22 cellular contexts compared by ENCODE assay signal in the genomic region with DNA sequence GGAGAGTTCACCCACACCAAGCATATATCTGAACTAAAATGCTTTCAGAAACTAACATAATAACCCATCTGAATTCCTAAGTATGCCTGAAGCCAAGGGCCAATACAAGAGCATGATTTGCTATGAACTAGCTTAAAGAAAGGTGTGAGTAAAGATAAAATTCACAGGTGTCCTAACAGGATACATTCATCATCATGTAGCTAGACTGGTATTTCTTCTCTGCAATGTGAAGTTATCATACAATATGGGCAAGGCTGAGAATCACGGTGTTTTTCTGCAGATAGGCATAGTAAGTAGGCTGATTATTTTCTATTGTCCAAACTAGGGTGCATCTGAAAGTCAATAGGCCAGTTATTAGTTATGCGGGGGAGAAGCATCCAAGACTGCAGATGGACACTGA.
A peak's percentile ranks its signal among the peaks of the same experiment; 100 is the strongest.
DNase-seq lines count a peak whose midpoint lies in the region; ATAC-seq, FAIRE-seq and TF ChIP-seq lines count a peak whose summit lies in the region.
"Had no signal": no experiment of that assay in that cellular context is flagged by ENCODE, and none has a peak within 500 bp of the region (broad histone marks: within the 10 kb centered on the region; RNA-seq: fewer than 3 reads in every experiment).

No MANE protein-coding gene starts in this region.

- intact Hi-C loops in activated naive CD4-positive, alpha-beta T cell treated with anti-CD3 and anti-CD28 coated beads for 36 hours (cut with micrococcal nuclease) = no loop called here

- peaks cover 97% of the 10 kb centered on the region for H3K4me1 Mint-ChIP-seq in activated naive CD4-positive, alpha-beta T cell treated with anti-CD3 and anti-CD28 coated beads for 36 hours (ENCODE audit: low read depth)
- peaks cover 66 to 95% of the 10 kb centered on the region in 2 donors for H3K4me1 Mint-ChIP-seq in stimulated activated naive B cell treated with anti-CD40 and anti-IgM and Interleukin-4, amounts not matched to agents 10 μg/mL and 1 μg/mL and 100 μg/mL, for 72 hours
- H3K4me1 Mint-ChIP-seq in neural progenitor cell = peaks cover 24% of the 10 kb centered on the region
- peaks cover 34 to 80% of the 10 kb centered on the region in 2 donors for H3K4me1 Mint-ChIP-seq in immature natural killer cell

- peaks cover 91% of the 10 kb centered on the region for H3K4me1 ChIP-seq in OCI-LY3 (ENCODE audit: low read length)
- H3K4me1 ChIP-seq in neural progenitor cell = peaks cover 29% of the 10 kb centered on the region

- peaks cover 32% of the 10 kb centered on the region for H3F3A ChIP-seq in neural progenitor cell (ENCODE audit: low read depth)

- no peaks in the 10 kb centered on the region for H3K27me3 ChIP-seq in OCI-LY3 (ENCODE audit: low read depth, low read length)
- H3K27me3 ChIP-seq in bronchial epithelial cell (ENCODE audit: control insufficient read depth, insufficient read depth, low read length) = no peaks in the 10 kb centered on the region
- no peaks in the 10 kb centered on the region for H3K27me3 ChIP-seq in neural progenitor cell
- H3K27me3 ChIP-seq: right lobe of liver had no signal

- H3K4me3 Mint-ChIP-seq in activated naive CD4-positive, alpha-beta T cell treated with anti-CD3 and anti-CD28 coated beads for 36 hours = no peak overlapping the region
- peak overlapping the region; percentile 41 to 62 for H3K4me3 Mint-ChIP-seq in stimulated activated naive B cell treated with anti-CD40 and anti-IgM and Interleukin-4, amounts not matched to agents 10 μg/mL and 1 μg/mL and 100 μg/mL, for 72 hours
- H3K4me3 Mint-ChIP-seq in neural progenitor cell (no peak overlapping the region), immature natural killer cell (no peak overlapping the region)
- H3K4me3 Mint-ChIP-seq: CD14-positive monocyte; naive thymus-derived CD8-positive, alpha-beta T cell had no signal

- H3K4me3 ChIP-seq in OCI-LY3 (ENCODE audit: low read length) (peak overlapping the region; percentile 10), bronchial epithelial cell (ENCODE audit: low read depth, low read length) (no peak overlapping the region), neural progenitor cell (no peak overlapping the region)
- H3K4me3 ChIP-seq: right lobe of liver had no signal

- H3K79me2 ChIP-seq in OCI-LY3 (ENCODE audit: low read length) = peaks cover 72% of the 10 kb centered on the region
- H3K79me2 ChIP-seq in neural progenitor cell (ENCODE audit: low read depth) = peaks cover 100% of the 10 kb centered on the region

- ATAC-seq in activated naive CD4-positive, alpha-beta T cell treated with anti-CD3 and anti-CD28 coated beads, Interleukin-2, amount 50 U/mL, for 72 hours = no peak
- no peak for ATAC-seq in stimulated activated naive B cell treated with anti-CD40 and anti-IgM and Interleukin-4, amounts not matched to agents 10 μg/mL and 1 μg/mL and 100 μg/mL, for 72 hours (replicated peaks)
- ATAC-seq in GM18498 (IDR thresholded peaks at IDR 0.05; ENCODE audit: unreplicated experiment) = no peak
- ATAC-seq: left colon; naive thymus-derived CD8-positive, alpha-beta T cell had no signal

- DNase-seq in activated naive CD4-positive, alpha-beta T cell treated with anti-CD3 and anti-CD28 coated beads for 36 hours = no peak
- no peak for DNase-seq in activated naive CD4-positive, alpha-beta T cell treated with anti-CD3 and anti-CD28 coated beads, Interleukin-2, amount 50 U/mL, for 72 hours (ENCODE audit: low spot score in 2 of 2)
- DNase-seq in bronchial epithelial cell (ENCODE audit: low read depth) (peak; percentile 35), neural progenitor cell (ENCODE audit: low spot score) (no peak), immature natural killer cell (no peak)
- DNase-seq in stimulated activated naive B cell treated with anti-CD40 and anti-IgM and Interleukin-4, amounts not matched to agents 10 μg/mL and 1 μg/mL and 100 μg/mL, for 72 hours = no peak
- DNase-seq: amniotic stem cell; caudate nucleus; DMS53; effector CD8-positive, alpha-beta T cell; glutamatergic neuron; left colon; mesendoderm; naive thymus-derived CD8-positive, alpha-beta T cell; NCI-H1436; NCI-H2171 treated with DMSO at 0.1 percent for 48 hours; NCI-H526 treated with DMSO at 0.1 percent for 48 hours; right lobe of liver; stimulated activated CD4-positive, alpha-beta T cell treated with anti-CD3 and anti-CD28 coated beads, Interleukin-15, amount 100 ng/mL, for 24 hours had no signal

- peaks cover 22% of the 10 kb centered on the region for H3K36me3 ChIP-seq in OCI-LY3 (replicated peaks; ENCODE audit: low read depth, low read length)
- H3K36me3 ChIP-seq in bronchial epithelial cell (ENCODE audit: control insufficient read depth, insufficient read depth, low read length) = peaks cover 11% of the 10 kb centered on the region
- H3K36me3 ChIP-seq in neural progenitor cell = no peaks in the 10 kb centered on the region
- H3K36me3 ChIP-seq: right lobe of liver had no signal

- H3K9me3 ChIP-seq in OCI-LY3 (ENCODE audit: insufficient read depth, low read length) (no peaks in the 10 kb centered on the region), neural progenitor cell (ENCODE audit: low read depth) (no peaks in the 10 kb centered on the region)
- H3K9me3 ChIP-seq: right lobe of liver had no signal

- CTCF ChIA-PET in activated naive CD4-positive, alpha-beta T cell treated with anti-CD3 and anti-CD28 coated beads for 36 hours (lab: Charles Lee) = no interaction called here

- 0 out of 2 replicates have a peak overlapping the region, but pooled peaks have one; percentile 4 for H3K27ac ChIP-seq in OCI-LY3 (ENCODE audit: low read length)
- no peak overlapping the region for H3K27ac ChIP-seq in neural progenitor cell
- H3K27ac ChIP-seq: right lobe of liver had no signal

- H3K4me2 ChIP-seq in OCI-LY3 (ENCODE audit: low read length) (peak overlapping the region; percentile 63), neural progenitor cell (no peak overlapping the region)

- no peaks in the 10 kb centered on the region for H3K27me3 Mint-ChIP-seq in activated naive CD4-positive, alpha-beta T cell treated with anti-CD3 and anti-CD28 coated beads for 36 hours (ENCODE audit: low read depth)
- H3K27me3 Mint-ChIP-seq in stimulated activated naive B cell treated with anti-CD40 and anti-IgM and Interleukin-4, amounts not matched to agents 10 μg/mL and 1 μg/mL and 100 μg/mL, for 72 hours = no peaks in the 10 kb centered on the region
- peaks cover 2% of the 10 kb centered on the region for H3K27me3 Mint-ChIP-seq in neural progenitor cell (ENCODE audit: insufficient read depth, low read depth)
- H3K27me3 Mint-ChIP-seq in immature natural killer cell (ENCODE audit: low read depth in 3 of 3) = peaks cover 0 to 1% (median 1%) of the 10 kb centered on the region in 3 donors
- H3K27me3 Mint-ChIP-seq: naive thymus-derived CD8-positive, alpha-beta T cell had no signal

- TF ChIP-seq CTCF in OCI-LY3 (IDR thresholded peaks at IDR 0.05; ENCODE audit: low read depth, low read length) (no peak), bronchial epithelial cell (IDR thresholded peaks at IDR 0.05; ENCODE audit: insufficient read depth, low read length, severe bottlenecking) (no peak), neural progenitor cell (IDR thresholded peaks at IDR 0.05) (no peak)

- H3K36me3 Mint-ChIP-seq in activated naive CD4-positive, alpha-beta T cell treated with anti-CD3 and anti-CD28 coated beads for 36 hours (ENCODE audit: low read depth) = peaks cover 23% of the 10 kb centered on the region
- H3K36me3 Mint-ChIP-seq in activated naive CD4-positive, alpha-beta T cell treated with anti-CD3 and anti-CD28 coated beads, Interleukin-2, amount 50 U/mL, for 72 hours = peaks cover 16 to 50% of the 10 kb centered on the region in 2 donors
- peaks cover 29 to 57% of the 10 kb centered on the region in 2 donors for H3K36me3 Mint-ChIP-seq in stimulated activated naive B cell treated with anti-CD40 and anti-IgM and Interleukin-4, amounts not matched to agents 10 μg/mL and 1 μg/mL and 100 μg/mL, for 72 hours
- H3K36me3 Mint-ChIP-seq in neural progenitor cell (peaks cover 39% of the 10 kb centered on the region), immature natural killer cell (peaks cover 3 to 34% (median 11%) of the 10 kb centered on the region in 3 donors)

- peaks cover 77% of the 10 kb centered on the region for H4K20me1 ChIP-seq in OCI-LY3 (ENCODE audit: insufficient read depth, low read length)
- H4K20me1 ChIP-seq in neural progenitor cell (ENCODE audit: low read depth) = peaks cover 97% of the 10 kb centered on the region

- no peaks in the 10 kb centered on the region for H3K9me3 Mint-ChIP-seq in activated naive CD4-positive, alpha-beta T cell treated with anti-CD3 and anti-CD28 coated beads for 36 hours
- no peaks in the 10 kb centered on the region for H3K9me3 Mint-ChIP-seq in activated naive CD4-positive, alpha-beta T cell treated with anti-CD3 and anti-CD28 coated beads, Interleukin-2, amount 50 U/mL, for 72 hours
- H3K9me3 Mint-ChIP-seq in stimulated activated naive B cell treated with anti-CD40 and anti-IgM and Interleukin-4, amounts not matched to agents 10 μg/mL and 1 μg/mL and 100 μg/mL, for 72 hours = peaks cover 0 to 2% of the 10 kb centered on the region in 2 donors
- no peaks in the 10 kb centered on the region for H3K9me3 Mint-ChIP-seq in neural progenitor cell
- H3K9me3 Mint-ChIP-seq in immature natural killer cell = peaks cover 0 to 2% (median 0%) of the 10 kb centered on the region in 6 donors
- H3K9me3 Mint-ChIP-seq: CD14-positive monocyte; naive thymus-derived CD8-positive, alpha-beta T cell had no signal

- H3K27ac Mint-ChIP-seq in activated naive CD4-positive, alpha-beta T cell treated with anti-CD3 and anti-CD28 coated beads for 36 hours = peak overlapping the region; percentile 56
- H3K27ac Mint-ChIP-seq in activated naive CD4-positive, alpha-beta T cell treated with anti-CD3 and anti-CD28 coated beads, Interleukin-2, amount 50 U/mL, for 72 hours = peak overlapping the region in 1 of 2 donors; percentile 93
- peak overlapping the region; percentile 94 for H3K27ac Mint-ChIP-seq in stimulated activated naive B cell treated with anti-CD40 and anti-IgM and Interleukin-4, amounts not matched to agents 10 μg/mL and 1 μg/mL and 100 μg/mL, for 72 hours
- H3K27ac Mint-ChIP-seq in neural progenitor cell (no peak overlapping the region), immature natural killer cell (no peak overlapping the region)

- H3K9ac ChIP-seq in OCI-LY3 (ENCODE audit: low read length) = no peak overlapping the region
- no peak overlapping the region for H3K9ac ChIP-seq in neural progenitor cell

- H2AFZ ChIP-seq in OCI-LY3 (ENCODE audit: low read depth, low read length) = no peak overlapping the region
- no peak overlapping the region for H2AFZ ChIP-seq in neural progenitor cell (replicated peaks)

- FAIRE-seq in bronchial epithelial cell (lab: Jason Lieb, UNC) = no peak

Comparison
In these comparisons a context has a peak if more than half of its experiments do, and no peak if none do; other contexts are left out.
1. H3K27ac Mint-ChIP-seq: peak in activated naive CD4-positive, alpha-beta T cell treated with anti-CD3 and anti-CD28 coated beads for 36 hours (single experiment) and stimulated activated naive B cell treated with anti-CD40 and anti-IgM and Interleukin-4, amounts not matched to agents 10 μg/mL and 1 μg/mL and 100 μg/mL, for 72 hours (single experiment); none in neural progenitor cell (single experiment) and immature natural killer cell (0 of 6).
2. H3K4me3 Mint-ChIP-seq: peak in stimulated activated naive B cell treated with anti-CD40 and anti-IgM and Interleukin-4, amounts not matched to agents 10 μg/mL and 1 μg/mL and 100 μg/mL, for 72 hours (2 of 2); none in activated naive CD4-positive, alpha-beta T cell treated with anti-CD3 and anti-CD28 coated beads for 36 hours (single experiment), neural progenitor cell (single experiment) and immature natural killer cell (0 of 5).